1 cellular context compared by ENCODE assay signal in genomic region chr18:62339106-62339988, GRCh38.
TF ChIP-seq lines count a peak whose summit lies in the region.

No MANE protein-coding gene starts in this region.

TF ChIP-seq in GM23338, 12 proteins besides CTCF, POLR2A, EP300 and RAD21 (continued from another document):
- no peak for TF ChIP-seq REST (IDR thresholded peaks at IDR 0.05; ENCODE audit: unreplicated experiment)
